18 cellular contexts compared by ENCODE assay signal in genomic region chr10:122861724-122862161, GRCh38. TPM values are rescaled to one million over a fixed set of nuclear protein-coding genes. Genes with fewer than 3 reads are reported as not detected.
DNase-seq lines count a peak whose midpoint lies in the region; ATAC-seq, FAIRE-seq and TF ChIP-seq lines count a peak whose summit lies in the region.
"Had no signal": no experiment of that assay in that cellular context is flagged by ENCODE, and none has a peak within 500 bp of the region (broad histone marks: within the 10 kb centered on the region; RNA-seq: fewer than 3 reads in every experiment).

No MANE protein-coding gene starts in this region.

- peak overlapping the region; percentile 64 for H2AFZ ChIP-seq in keratinocyte (ENCODE audit: control insufficient read depth, low read length)

- ATAC-seq in HG02970 (IDR thresholded peaks at IDR 0.05; ENCODE audit: low FRiP score, unreplicated experiment) (no peak), left colon (no peak), Right ventricle myocardium inferior (no peak)
- ATAC-seq: gastrocnemius medialis had no signal

- peak overlapping the region; percentile 42 for H3K4me2 ChIP-seq in keratinocyte (ENCODE audit: control insufficient read depth, extremely low read depth, insufficient read depth, low read depth, low read length)

- H3K9me3 ChIP-seq in keratinocyte (ENCODE audit: control insufficient read depth, low read depth, low read length) = no peaks in the 10 kb centered on the region
- H3K9me3 ChIP-seq: gastrocnemius medialis, left ventricle myocardium inferior, uterus had no signal

- FAIRE-seq in bronchial epithelial cell (lab: Jason Lieb, UNC) = no peak
- FAIRE-seq in keratinocyte (lab: Jason Lieb, UNC) = peak; percentile 91

- no peak overlapping the region for H3K27ac Mint-ChIP-seq in activated CD4-positive, alpha-beta memory T cell treated with anti-CD3 and anti-CD28 coated beads, Interleukin-2, amount 10 ng/mL, durations not matched to agents 7 days and 5 days
- H3K27ac Mint-ChIP-seq: activated CD4-positive, alpha-beta T cell treated with anti-CD3 and anti-CD28 coated beads, Interleukin-2, amount 10 ng/mL, durations not matched to agents 24 days and 14 days had no signal

- CTCF ChIA-PET in activated CD4-positive, alpha-beta memory T cell treated with anti-CD3 and anti-CD28 coated beads, Interleukin-2, amount 10 ng/mL, durations not matched to agents 7 days and 5 days (lab: Charles Lee) = no interaction called here

- H3K36me3 ChIP-seq in bronchial epithelial cell (ENCODE audit: control insufficient read depth, insufficient read depth, low read length) (no peaks in the 10 kb centered on the region), keratinocyte (ENCODE audit: control insufficient read depth in 2 of 2, extremely low read depth in 1 of 2, insufficient read depth in 2 of 2, low read length in 2 of 2) (peaks cover 0 to 2% of the 10 kb centered on the region in 2 experiments)
- H3K36me3 ChIP-seq: BLaER1 treated with 17β-estradiol and CSF1 and Interleukin-3, amounts not matched to agents 10 nM and 100 nM; gastrocnemius medialis; left ventricle myocardium inferior; uterus had no signal

- POLR2A ChIA-PET in activated CD4-positive, alpha-beta memory T cell treated with anti-CD3 and anti-CD28 coated beads, Interleukin-2, amount 10 ng/mL, durations not matched to agents 7 days and 5 days (lab: Charles Lee) = no interaction called here

- H3K36me3 Mint-ChIP-seq in activated CD4-positive, alpha-beta memory T cell treated with anti-CD3 and anti-CD28 coated beads, Interleukin-2, amount 10 ng/mL, durations not matched to agents 7 days and 5 days (ENCODE audit: low read depth) = peaks cover 18% of the 10 kb centered on the region

- H3K27me3 ChIP-seq in bronchial epithelial cell (ENCODE audit: control insufficient read depth, insufficient read depth, low read length) (no peaks in the 10 kb centered on the region), keratinocyte (ENCODE audit: control insufficient read depth, extremely low read depth, insufficient read depth, low read length) (no peaks in the 10 kb centered on the region)
- H3K27me3 ChIP-seq: BLaER1 treated with 17β-estradiol and CSF1 and Interleukin-3, amounts not matched to agents 10 nM and 100 nM; gastrocnemius medialis; uterus had no signal

- no peak overlapping the region for H3K4me3 ChIP-seq in AG10803 (ENCODE audit: low read length)
- H3K4me3 ChIP-seq in bronchial epithelial cell (ENCODE audit: low read depth, low read length) = no peak overlapping the region
- H3K4me3 ChIP-seq in keratinocyte (ENCODE audit: control insufficient read depth in 2 of 3, extremely low read depth in 1 of 3, insufficient read depth in 2 of 3, low read depth in 1 of 3, low read length in 3 of 3) = no peak overlapping the region
- H3K4me3 ChIP-seq: BLaER1 treated with 17β-estradiol and CSF1 and Interleukin-3, amounts not matched to agents 10 nM and 100 nM; gastrocnemius medialis; left ventricle myocardium inferior; uterus had no signal

- peaks cover 3% of the 10 kb centered on the region for H3K4me1 Mint-ChIP-seq in activated CD4-positive, alpha-beta memory T cell treated with anti-CD3 and anti-CD28 coated beads, Interleukin-2, amount 10 ng/mL, durations not matched to agents 7 days and 5 days

- peaks cover 20% of the 10 kb centered on the region for H3K79me2 ChIP-seq in keratinocyte (ENCODE audit: control insufficient read depth, insufficient read depth, low read length)

- dilution Hi-C loops in keratinocyte (cut with MboI; ENCODE audit: extremely low pct_ligation_motif_present, low sequenced_read_pairs) = no loop called here

- H3K27ac ChIP-seq in keratinocyte (ENCODE audit: control insufficient read depth, insufficient read depth, low read length) = peak overlapping the region; percentile 49
- H3K27ac ChIP-seq: BLaER1 treated with 17β-estradiol and CSF1 and Interleukin-3, amounts not matched to agents 10 nM and 100 nM; gastrocnemius medialis; left ventricle myocardium inferior; uterus had no signal

- H3K4me3 Mint-ChIP-seq in activated CD4-positive, alpha-beta memory T cell treated with anti-CD3 and anti-CD28 coated beads, Interleukin-2, amount 10 ng/mL, durations not matched to agents 7 days and 5 days = no peak overlapping the region
- H3K4me3 Mint-ChIP-seq: activated CD4-positive, alpha-beta T cell treated with anti-CD3 and anti-CD28 coated beads, Interleukin-2, amount 10 ng/mL, durations not matched to agents 24 days and 14 days had no signal

- H3K9me1 ChIP-seq in keratinocyte (ENCODE audit: control insufficient read depth, extremely low read depth, insufficient read depth, low read length) = no peaks in the 10 kb centered on the region

- no peaks in the 10 kb centered on the region for H4K20me1 ChIP-seq in keratinocyte (ENCODE audit: control insufficient read depth, extremely low read depth, insufficient read depth, low read length)
- H4K20me1 ChIP-seq: BLaER1 treated with 17β-estradiol and CSF1 and Interleukin-3, amounts not matched to agents 10 nM and 100 nM had no signal

- H3K27me3 Mint-ChIP-seq in activated CD4-positive, alpha-beta memory T cell treated with anti-CD3 and anti-CD28 coated beads, Interleukin-2, amount 10 ng/mL, durations not matched to agents 7 days and 5 days = no peaks in the 10 kb centered on the region
- H3K27me3 Mint-ChIP-seq: activated CD4-positive, alpha-beta T cell treated with anti-CD3 and anti-CD28 coated beads, Interleukin-2, amount 10 ng/mL, durations not matched to agents 24 days and 14 days had no signal

- DNase-seq in AG10803 (ENCODE audit: low read depth) (peak; percentile 60), NCI-H226 (peak; percentile 38), bronchial epithelial cell (ENCODE audit: low read depth) (peak; percentile 90), keratinocyte (ENCODE audit: low read depth, low spot score) (no peak), left colon (no peak), Right ventricle myocardium inferior (ENCODE audit: missing footprints) (no peak)
- DNase-seq in activated CD4-positive, alpha-beta memory T cell treated with anti-CD3 and anti-CD28 coated beads, Interleukin-2, amount 10 ng/mL, durations not matched to agents 7 days and 5 days = no peak
- DNase-seq: activated CD4-positive, alpha-beta T cell treated with anti-CD3 and anti-CD28 coated beads, Interleukin-2, amount 10 ng/mL, durations not matched to agents 24 days and 14 days; central memory CD4-positive, alpha-beta T cell; gastrocnemius medialis; left ventricle myocardium inferior; NCI-H1092 treated with DMSO at 0.1 percent for 48 hours; NCI-H526 treated with DMSO at 0.1 percent for 48 hours; occipital lobe; uterus had no signal

- no peak overlapping the region for H3K9ac ChIP-seq in keratinocyte (ENCODE audit: control insufficient read depth, extremely low read depth, insufficient read depth, low read length)
- H3K9ac ChIP-seq: BLaER1 treated with 17β-estradiol and CSF1 and Interleukin-3, amounts not matched to agents 10 nM and 100 nM had no signal

- peaks cover 2% of the 10 kb centered on the region for H3K9me3 Mint-ChIP-seq in activated CD4-positive, alpha-beta memory T cell treated with anti-CD3 and anti-CD28 coated beads, Interleukin-2, amount 10 ng/mL, durations not matched to agents 7 days and 5 days
- H3K9me3 Mint-ChIP-seq: activated CD4-positive, alpha-beta T cell treated with anti-CD3 and anti-CD28 coated beads, Interleukin-2, amount 10 ng/mL, durations not matched to agents 24 days and 14 days had no signal

- intact Hi-C loops in left colon (cut with DNase I, micrococcal nuclease) = no loop called here
- intact Hi-C loops in Right ventricle myocardium inferior (cut with DNase I) = no loop called here

- no peak for TF ChIP-seq CTCF in AG10803 (conservative IDR thresholded peaks at IDR 0.05; ENCODE audit: low read length)
- no peak for TF ChIP-seq CTCF in bronchial epithelial cell (IDR thresholded peaks at IDR 0.05; ENCODE audit: insufficient read depth, low read length, severe bottlenecking)
- no peak for TF ChIP-seq CTCF in keratinocyte (optimal IDR thresholded peaks at IDR 0.05 in 1 of 3, IDR thresholded peaks at IDR 0.05 in 1 of 3, conservative IDR thresholded peaks at IDR 0.05 in 1 of 3; ENCODE audit: extremely low read depth in 1 of 3, insufficient read depth in 2 of 3, low read length in 3 of 3)

- H3K4me1 ChIP-seq in keratinocyte (ENCODE audit: control insufficient read depth, extremely low read depth, insufficient read depth, low read length) = peaks cover 40% of the 10 kb centered on the region
- H3K4me1 ChIP-seq: gastrocnemius medialis, left ventricle myocardium inferior, uterus had no signal

RNA-seq across cellular contexts. Expression of gene CUZD1, which starts 16.1 kb away (rescaled TPM):
- total RNA-seq in bronchial epithelial cell (0.51 and 0.79 TPM in 2 replicates), left colon (under 1 TPM; 0.64 to 0.82 TPM), Right ventricle myocardium inferior (not detected)
- polyA plus RNA-seq in keratinocyte = 0.34 to 0.93 TPM (median 0.58 TPM) in 3 replicates
- not detected for polyA plus RNA-seq in keratinocyte (2011; ENCODE audit: low read depth)
- polyA plus RNA-seq in keratinocyte (2011; cell fraction: cytosol; rRNA removed) = 0.25 and 0.45 TPM in 2 replicates
- 2.0 and 2.4 TPM in 2 replicates for polyA plus RNA-seq in keratinocyte (2011; cell fraction: nucleus; rRNA removed)
- 0.24 and 0.49 TPM in 2 replicates for polyA plus RNA-seq in keratinocyte (2012; ENCODE audit: low replicate concordance)
- polyA minus RNA-seq in keratinocyte = 0.39 to 0.80 TPM (median 0.49 TPM) in 3 replicates
- not detected for polyA minus RNA-seq in keratinocyte (2011; cell fraction: cytosol; rRNA and poly(A)+ RNA removed)
- 0.32 and 0.62 TPM in 2 replicates for polyA minus RNA-seq in keratinocyte (2011; cell fraction: nucleus; rRNA and poly(A)+ RNA removed)
- 1 to 10 TPM; 1.8 to 2.1 TPM for total RNA-seq in activated CD4-positive, alpha-beta memory T cell treated with anti-CD3 and anti-CD28 coated beads, Interleukin-2, amount 10 ng/mL, durations not matched to agents 7 days and 5 days
- total RNA-seq: HT-29 had no signal

RNA-seq across cellular contexts. Expression of gene FAM24B, which starts 17.6 kb away (rescaled TPM):
- total RNA-seq in bronchial epithelial cell (7.9 and 11.1 TPM in 2 replicates), left colon (1 to 10 TPM; 3.9 to 4.1 TPM), Right ventricle myocardium inferior (1.0 TPM)
- 2.7 to 4.5 TPM (median 3.8 TPM) in 3 replicates for polyA plus RNA-seq in keratinocyte
- polyA plus RNA-seq in keratinocyte (2011; ENCODE audit: low read depth) = 1.5 TPM
- polyA plus RNA-seq in keratinocyte (2011; cell fraction: cytosol; rRNA removed) = 3.4 and 3.5 TPM in 2 replicates
- polyA plus RNA-seq in keratinocyte (2011; cell fraction: nucleus; rRNA removed) = 9.3 and 10.0 TPM in 2 replicates
- 4.3 and 5.6 TPM in 2 replicates for polyA plus RNA-seq in keratinocyte (2012; ENCODE audit: low replicate concordance)
- polyA minus RNA-seq in keratinocyte = 1.4 TPM in 1 of 3 replicates, not detected in the others
- not detected for polyA minus RNA-seq in keratinocyte (2011; cell fraction: cytosol; rRNA and poly(A)+ RNA removed)
- 0.84 and 1.9 TPM in 2 replicates for polyA minus RNA-seq in keratinocyte (2011; cell fraction: nucleus; rRNA and poly(A)+ RNA removed)
- total RNA-seq in activated CD4-positive, alpha-beta memory T cell treated with anti-CD3 and anti-CD28 coated beads, Interleukin-2, amount 10 ng/mL, durations not matched to agents 7 days and 5 days = 10 to 100 TPM; 11.5 to 12.5 TPM
- total RNA-seq: gastrocnemius medialis, HT-29 had no signal

RNA-seq across cellular contexts. Expression of gene FAM24A, which starts 48.7 kb away (rescaled TPM):
- total RNA-seq in bronchial epithelial cell (not detected in 2 replicates), left colon (not detected), Right ventricle myocardium inferior (not detected)
- polyA plus RNA-seq in keratinocyte = not detected in 3 replicates
- not detected for polyA plus RNA-seq in keratinocyte (2011; ENCODE audit: low read depth)
- polyA plus RNA-seq in keratinocyte (2011; cell fraction: cytosol; rRNA removed) = not detected in 2 replicates
- not detected in 2 replicates for polyA plus RNA-seq in keratinocyte (2011; cell fraction: nucleus; rRNA removed)
- polyA plus RNA-seq in keratinocyte (2012; ENCODE audit: low replicate concordance) = not detected in 2 replicates
- polyA minus RNA-seq in keratinocyte = not detected in 3 replicates
- not detected for polyA minus RNA-seq in keratinocyte (2011; cell fraction: cytosol; rRNA and poly(A)+ RNA removed)
- not detected in 2 replicates for polyA minus RNA-seq in keratinocyte (2011; cell fraction: nucleus; rRNA and poly(A)+ RNA removed)
- total RNA-seq in activated CD4-positive, alpha-beta memory T cell treated with anti-CD3 and anti-CD28 coated beads, Interleukin-2, amount 10 ng/mL, durations not matched to agents 7 days and 5 days = not detected
- total RNA-seq: activated CD4-positive, alpha-beta T cell treated with anti-CD3 and anti-CD28 coated beads, Interleukin-2, amount 10 ng/mL, durations not matched to agents 24 days and 14 days; gastrocnemius medialis; HT-29; left ventricle myocardium inferior; occipital lobe; uterus had no signal

Comparison
In these comparisons a context has a peak if more than half of its experiments do, and no peak if none do; other contexts are left out.
1. DNase-seq: peak in AG10803 (single experiment), NCI-H226 (single experiment) and bronchial epithelial cell (single experiment); none in keratinocyte (single experiment), left colon (0 of 2), Right ventricle myocardium inferior (single experiment) and activated CD4-positive, alpha-beta memory T cell treated with anti-CD3 and anti-CD28 coated beads, Interleukin-2, amount 10 ng/mL, durations not matched to agents 7 days and 5 days (single experiment).